ENCODE assay signal across 10 cellular contexts in the genomic region with DNA sequence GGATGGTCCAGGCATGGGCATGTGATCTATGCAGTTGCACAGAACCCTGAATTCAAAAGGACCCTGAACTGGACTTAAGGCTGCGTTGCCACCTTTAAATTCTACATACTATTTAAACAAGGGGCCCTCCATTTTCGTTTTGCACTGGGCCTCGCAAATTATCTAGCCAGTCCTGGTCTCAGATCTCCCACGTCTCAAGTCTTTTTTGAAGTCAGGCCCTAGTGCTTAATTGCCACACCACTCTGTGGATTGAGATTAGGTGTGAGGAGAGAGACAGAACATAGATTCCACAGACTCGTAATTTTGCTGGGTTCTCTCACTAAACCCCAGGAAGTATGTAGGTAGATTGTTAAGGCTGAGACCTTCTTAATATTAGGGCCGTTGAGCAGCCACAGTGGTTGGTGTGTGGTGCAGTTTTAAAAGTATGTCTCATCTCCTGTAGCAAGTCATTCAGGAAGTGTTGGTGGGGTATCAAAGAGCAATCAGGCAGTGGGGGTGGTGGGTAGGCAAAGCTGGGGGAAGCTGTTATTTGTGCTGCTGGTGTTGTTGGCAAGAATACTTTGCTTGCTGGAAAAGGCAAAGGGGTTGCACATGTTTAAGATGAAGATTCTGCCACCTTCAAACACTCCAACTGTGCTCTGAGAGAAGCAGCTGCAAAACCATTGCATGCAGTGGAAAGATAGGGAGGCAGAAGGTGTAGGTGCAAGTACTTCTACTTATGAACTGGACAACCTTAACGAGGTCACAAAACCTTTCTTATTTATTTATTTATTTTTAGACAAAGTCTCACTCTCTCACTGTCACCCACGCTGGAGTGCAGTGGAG.
DNase-seq lines count a peak whose midpoint lies in the region; ATAC-seq and TF ChIP-seq lines count a peak whose summit lies in the region.
"Had no signal": no experiment of that assay in that cellular context is flagged by ENCODE, and none has a peak within 500 bp of the region (broad histone marks: within the 10 kb centered on the region; RNA-seq: fewer than 3 reads in every experiment).

No MANE protein-coding gene starts in this region.

- ATAC-seq in HG02610 (IDR thresholded peaks at IDR 0.05; ENCODE audit: unreplicated experiment) (peak; percentile 85), HG02623 (IDR thresholded peaks at IDR 0.05; ENCODE audit: unreplicated experiment) (no peak)

- H2AFZ ChIP-seq in MM.1S (ENCODE audit: low read length): no peak overlapping the region

- H3F3A ChIP-seq in MM.1S (ENCODE audit: insufficient read depth, low read length): no peaks in the 10 kb centered on the region

- no peak overlapping the region for H3K4me2 ChIP-seq in MM.1S (ENCODE audit: low read depth, low read length)

- no peaks in the 10 kb centered on the region for H3K36me3 ChIP-seq in MM.1S (replicated peaks; ENCODE audit: insufficient read depth, low read length)

- no peak overlapping the region for H3K27ac ChIP-seq in MM.1S (ENCODE audit: low read length)

- no peak overlapping the region for H3K9ac ChIP-seq in MM.1S (ENCODE audit: low read length)

- no peaks in the 10 kb centered on the region for H3K9me2 ChIP-seq in MM.1S (replicated peaks; ENCODE audit: insufficient read depth, low read length)

- no peaks in the 10 kb centered on the region for H3K4me1 ChIP-seq in MM.1S (ENCODE audit: low read length)

- H4K20me1 ChIP-seq in MM.1S (ENCODE audit: insufficient read depth, low read length): no peaks in the 10 kb centered on the region

- peak; percentile 73 to 76 for DNase-seq in activated CD4-positive, alpha-beta T cell treated with anti-CD3 and anti-CD28 coated beads for 4 hours
- DNase-seq in effector CD4-positive, alpha-beta T cell: peak; percentile 58
- peak; percentile 20 to 70 for DNase-seq in stimulated activated CD8-positive, alpha-beta memory T cell treated with anti-CD3 and anti-CD28 coated beads, Interleukin-4, amount 100 ng/mL, for 4 hours (ENCODE audit: low read depth in 2 of 2, low spot score in 1 of 2)
- no peak for DNase-seq in NCI-H345 (lab: John Stamatoyannopoulos, UW)
- DNase-seq in NCI-H1436 (lab: John Stamatoyannopoulos, UW): no peak
- DNase-seq in MM.1S: no peak
- DNase-seq: aorta, islet precursor cell had no signal

- H3K4me3 ChIP-seq in MM.1S (ENCODE audit: low read length): no peak overlapping the region

- H3K27me3 ChIP-seq in MM.1S (replicated peaks; ENCODE audit: insufficient read depth, low read length): no peaks in the 10 kb centered on the region

- no peaks in the 10 kb centered on the region for H3K9me3 ChIP-seq in MM.1S (replicated peaks; ENCODE audit: insufficient read depth, low read length)

- no peaks in the 10 kb centered on the region for H3K79me2 ChIP-seq in MM.1S (ENCODE audit: low read length)

- TF ChIP-seq CTCF in MM.1S (IDR thresholded peaks at IDR 0.05; ENCODE audit: low read length): no peak

Comparison
In these comparisons a context has a peak if more than half of its experiments do, and no peak if none do; other contexts are left out.
1. DNase-seq: peak in activated CD4-positive, alpha-beta T cell treated with anti-CD3 and anti-CD28 coated beads for 4 hours (2 of 2), effector CD4-positive, alpha-beta T cell (single experiment) and stimulated activated CD8-positive, alpha-beta memory T cell treated with anti-CD3 and anti-CD28 coated beads, Interleukin-4, amount 100 ng/mL, for 4 hours (2 of 2); none in NCI-H345 (single experiment), NCI-H1436 (single experiment) and MM.1S (single experiment).